Comparison of ENCODE assay signal across 22 cellular contexts in genomic region chr22:23555118-23555517, GRCh38. TPM values are rescaled to one million over a fixed set of nuclear protein-coding genes. Genes with fewer than 3 reads are reported as not detected.
DNase-seq lines count a peak whose midpoint lies in the region; ATAC-seq and TF ChIP-seq lines count a peak whose summit lies in the region.
"Had no signal": no experiment of that assay in that cellular context is flagged by ENCODE, and none has a peak within 500 bp of the region (broad histone marks: within the 10 kb centered on the region; RNA-seq: fewer than 3 reads in every experiment).

No MANE protein-coding gene starts in this region.

- H3K4me1 Mint-ChIP-seq in nephron: peaks cover 5% of the 10 kb centered on the region

- no peaks in the 10 kb centered on the region for H3K36me3 ChIP-seq in SK-N-SH (replicated peaks in 1 of 2; ENCODE audit: control insufficient read depth in 1 of 2, insufficient read depth in 2 of 2, low read length in 1 of 2)
- H3K36me3 ChIP-seq in upper lobe of right lung: no peaks in the 10 kb centered on the region
- H3K36me3 ChIP-seq in mammary epithelial cell (ENCODE audit: insufficient read depth, low read length): no peaks in the 10 kb centered on the region

- ATAC-seq in SK-N-SH treated with all-trans-retinoic acid at 6 μM for 48 hours: no peak
- ATAC-seq in upper lobe of right lung: no peak
- no peak for ATAC-seq in GM19452 (IDR thresholded peaks at IDR 0.05; ENCODE audit: unreplicated experiment)
- ATAC-seq: A549, HCT116 had no signal

- POLR2A ChIA-PET in SK-N-SH (lab: Yijun Ruan, JAX): no interaction called here

- no peaks in the 10 kb centered on the region for H3K27me3 Mint-ChIP-seq in nephron (ENCODE audit: low read depth)

- in situ Hi-C loops in mammary epithelial cell (cut with MboI; ENCODE audit: low sequenced_read_pairs in 2 of 2): no loop called here

- TF ChIP-seq EP300 in SK-N-SH (IDR thresholded peaks at IDR 0.05; ENCODE audit: borderline replicate concordance in 1 of 2, low read depth in 1 of 2, low read length in 1 of 2): no peak

- no peaks in the 10 kb centered on the region for H3F3A ChIP-seq in SK-N-SH (replicated peaks; ENCODE audit: insufficient read depth)

- no TSS peak for BruUV-seq in mammary epithelial cell (replicated peaks; lab: Mats Ljungman, UMichigan)

- TF ChIP-seq CTCF in SK-N-SH (IDR thresholded peaks at IDR 0.05) (no peak), nephron (IDR thresholded peaks at IDR 0.05; ENCODE audit: unreplicated experiment in 3 of 3) (no peak), upper lobe of right lung (IDR thresholded peaks at IDR 0.05) (no peak), mammary epithelial cell (conservative IDR thresholded peaks at IDR 0.05 in 1 of 2, IDR thresholded peaks at IDR 0.05 in 1 of 2; ENCODE audit: extremely low read depth in 1 of 2, insufficient read depth in 1 of 2, low read depth in 1 of 2, low read length in 2 of 2) (no peak)

- CTCF ChIA-PET in SK-N-SH (lab: Yijun Ruan, JAX): interaction anchor here (0.7 to 1.5 kb wide), 3 partner anchors 10 to 294 kb away, joined by 3 to 8 read pairs (median 3); no protein-coding TSS in a partner anchor
- CTCF ChIA-PET in mammary epithelial cell (lab: Charles Lee; ENCODE audit: low non-redundant PET): no interaction called here

- H3K9ac ChIP-seq in SK-N-SH (no peak overlapping the region), mammary epithelial cell (ENCODE audit: insufficient read depth, low read length) (no peak overlapping the region)

- H3K4me3 Mint-ChIP-seq in nephron: no peak overlapping the region
- H3K4me3 Mint-ChIP-seq: CD4-positive, alpha-beta T cell had no signal

- H3K27ac Mint-ChIP-seq in nephron: peak overlapping the region in 2 of 3 experiments; percentile 28 to 59
- H3K27ac Mint-ChIP-seq: CD4-positive, alpha-beta T cell had no signal

- intact Hi-C loops in upper lobe of right lung (cut with DNase I): no loop called here
- intact Hi-C loops in mammary epithelial cell (cut with micrococcal nuclease): no loop called here

- H3K9me3 ChIP-seq in SK-N-SH (no peaks in the 10 kb centered on the region), upper lobe of right lung (no peaks in the 10 kb centered on the region), mammary epithelial cell (replicated peaks; ENCODE audit: insufficient read depth, low read length) (no peaks in the 10 kb centered on the region)
- H3K9me3 ChIP-seq: A549, Caco-2 had no signal

- DNase-seq in SK-N-SH: no peak
- peak; percentile 10 for DNase-seq in D341Med (ENCODE audit: low spot score)
- peak; percentile 37 for DNase-seq in upper lobe of right lung
- DNase-seq in mammary epithelial cell: no peak
- DNase-seq: AML-193, Caco-2, DMS153, DMS79, GDM1, GOT3, H7, IMR-90 had no signal

- no peaks in the 10 kb centered on the region for H3K36me3 Mint-ChIP-seq in nephron (ENCODE audit: low read depth)

- no peak overlapping the region for H2AFZ ChIP-seq in SK-N-SH (ENCODE audit: low read depth)
- no peak overlapping the region for H2AFZ ChIP-seq in mammary epithelial cell (ENCODE audit: low read depth, low read length)

- H3K9me3 Mint-ChIP-seq in nephron: no peaks in the 10 kb centered on the region
- H3K9me3 Mint-ChIP-seq: CD4-positive, alpha-beta T cell had no signal

- H4K20me1 ChIP-seq in SK-N-SH (ENCODE audit: insufficient read depth) (no peaks in the 10 kb centered on the region), mammary epithelial cell (ENCODE audit: insufficient read depth, low read length) (no peaks in the 10 kb centered on the region)

- H3K79me2 ChIP-seq in SK-N-SH (ENCODE audit: insufficient read depth) (no peaks in the 10 kb centered on the region), mammary epithelial cell (ENCODE audit: insufficient read depth, low read length) (no peaks in the 10 kb centered on the region)

- H3K4me2 ChIP-seq in SK-N-SH (no peak overlapping the region), mammary epithelial cell (ENCODE audit: insufficient read depth, low read depth, low read length) (no peak overlapping the region)
- H3K4me2 ChIP-seq: A549 had no signal

- no peaks in the 10 kb centered on the region for H3K9me2 ChIP-seq in SK-N-SH

- 61% methylated on average over 8 of the region's 8 CpGs for WGBS in SK-N-SH (ENCODE audit: low lambda C conversion rate)
- 78% methylated on average over 8 of the region's 8 CpGs for WGBS in mammary epithelial cell (ENCODE audit: low coverage, missing lambda C conversion rate)

- H3K27me3 ChIP-seq in SK-N-SH (ENCODE audit: insufficient read depth): no peaks in the 10 kb centered on the region
- peaks cover 13% of the 10 kb centered on the region for H3K27me3 ChIP-seq in upper lobe of right lung
- no peaks in the 10 kb centered on the region for H3K27me3 ChIP-seq in mammary epithelial cell (ENCODE audit: insufficient read depth, low read length)

- H3K4me1 ChIP-seq in SK-N-SH (ENCODE audit: control insufficient read depth in 1 of 2, insufficient read depth in 2 of 2, low read depth in 1 of 2, low read length in 1 of 2): no peaks in the 10 kb centered on the region
- H3K4me1 ChIP-seq in upper lobe of right lung: no peaks in the 10 kb centered on the region
- H3K4me1 ChIP-seq in mammary epithelial cell (ENCODE audit: insufficient read depth, low read length): no peaks in the 10 kb centered on the region
- H3K4me1 ChIP-seq: A549, Caco-2 had no signal

- dilution Hi-C loops in mammary epithelial cell (cut with HindIII; ENCODE audit: low sequenced_read_pairs): no loop called here

- no peak overlapping the region for H3K4me3 ChIP-seq in SK-N-SH (ENCODE audit: low read depth in 2 of 2, low read length in 1 of 2)
- H3K4me3 ChIP-seq in upper lobe of right lung: no peak overlapping the region
- no peak overlapping the region for H3K4me3 ChIP-seq in mammary epithelial cell (replicated peaks in 1 of 3; ENCODE audit: insufficient read depth in 1 of 3, low read depth in 2 of 3, low read length in 3 of 3)
- H3K4me3 ChIP-seq: A549 had no signal

- no peak for TF ChIP-seq RAD21 in SK-N-SH (IDR thresholded peaks at IDR 0.05; ENCODE audit: low read length)

- H3K27ac ChIP-seq in SK-N-SH (ENCODE audit: low read depth in 2 of 2, low read length in 1 of 2) (no peak overlapping the region), upper lobe of right lung (no peak overlapping the region), mammary epithelial cell (ENCODE audit: insufficient read depth, low read depth, low read length) (no peak overlapping the region)
- H3K27ac ChIP-seq: 22Rv1, A549, C4-2B had no signal

TF ChIP-seq in SK-N-SH treated with all-trans-retinoic acid at 6 μM for 48 hours, 23 proteins besides CTCF, POLR2A, EP300 and RAD21:
- TF ChIP-seq OSR1 (CRISPR knock-in tag; IDR thresholded peaks at IDR 0.05): no peak
- peak; percentile 96 for TF ChIP-seq ZFP3 (CRISPR knock-in tag; IDR thresholded peaks at IDR 0.05)

TF ChIP-seq in SK-N-SH, 30 proteins besides CTCF, POLR2A, EP300 and RAD21 (continues in another document):
- TF ChIP-seq TAF1 (IDR thresholded peaks at IDR 0.05; ENCODE audit: borderline replicate concordance, low read depth, low read length): no peak
- TF ChIP-seq GATA2 (CRISPR knock-in tag; IDR thresholded peaks at IDR 0.05): no peak
- no peak for TF ChIP-seq CHD2 (IDR thresholded peaks at IDR 0.05; ENCODE audit: low read length, partially characterized antibody)
- TF ChIP-seq EZH2phosphoT487 (IDR thresholded peaks at IDR 0.05; ENCODE audit: borderline replicate concordance, low read depth): no peak
- no peak for TF ChIP-seq FOXJ3 (CRISPR knock-in tag; IDR thresholded peaks at IDR 0.05)
- TF ChIP-seq REST (IDR thresholded peaks at IDR 0.05; ENCODE audit: low read depth, low read length): no peak
- no peak for TF ChIP-seq YY1 (IDR thresholded peaks at IDR 0.05; ENCODE audit: low read depth)
- no peak for TF ChIP-seq MEF2A (IDR thresholded peaks at IDR 0.05; ENCODE audit: borderline replicate concordance, low read depth)
- TF ChIP-seq FOSL2 (IDR thresholded peaks at IDR 0.05; ENCODE audit: borderline replicate concordance, low read depth): no peak
- TF ChIP-seq POLR2AphosphoS5 (IDR thresholded peaks at IDR 0.05; ENCODE audit: low read depth, low read length): no peak

RNA-seq across cellular contexts. Expression of gene IGLL1, which starts 25.0 kb away (rescaled TPM):
- polyA plus RNA-seq in SK-N-SH (2012; rRNA removed) (not detected in 2 replicates), mammary epithelial cell (not detected)
- not detected in 2 replicates for polyA plus RNA-seq in SK-N-SH (2012; cell fraction: cytosol; rRNA removed)
- 0.22 TPM in 1 of 2 replicates, not detected in the other for polyA plus RNA-seq in SK-N-SH (2012; cell fraction: nucleus; rRNA removed)
- total RNA-seq in upper lobe of right lung (not detected), mammary epithelial cell (not detected)
- not detected for polyA minus RNA-seq in mammary epithelial cell
- total RNA-seq: Caco-2; CD4-positive, alpha-beta T cell; Daoy; H7; IMR-90 had no signal
- polyA plus RNA-seq: A549, BJ, IMR-90 had no signal

Comparison
In these comparisons a context has a peak if more than half of its experiments do, and no peak if none do; other contexts are left out.
1. DNase-seq: peak in D341Med (single experiment) and upper lobe of right lung (single experiment); none in SK-N-SH (single experiment) and mammary epithelial cell (single experiment).